Comparison of ENCODE assay signal across 23 cellular contexts in genomic region chr19:37738371-37738770, GRCh38.
"Had no signal": no experiment of that assay in that cellular context is flagged by ENCODE, and none has a peak within 500 bp of the region (broad histone marks: within the 10 kb centered on the region; RNA-seq: fewer than 3 reads in every experiment).

No MANE protein-coding gene starts in this region.

- H3K27me3 Mint-ChIP-seq: effector memory CD8-positive, alpha-beta T cell; naive thymus-derived CD4-positive, alpha-beta T cell; stimulated activated naive CD8-positive, alpha-beta T cell treated with anti-CD3 and anti-CD28 coated beads, Interleukin-15, amount 100 ng/mL, for 72 hours had no signal

- FAIRE-seq: kidney had no signal

- H3K27me3 ChIP-seq: gastrocnemius medialis, right atrium auricular region, thyroid gland had no signal

- H3K4me3 Mint-ChIP-seq: effector memory CD8-positive, alpha-beta T cell; naive thymus-derived CD4-positive, alpha-beta T cell; nephron progenitor cell; stimulated activated naive CD8-positive, alpha-beta T cell treated with anti-CD3 and anti-CD28 coated beads, Interleukin-15, amount 100 ng/mL, for 72 hours had no signal

- ATAC-seq: effector memory CD8-positive, alpha-beta T cell; gastrocnemius medialis; left lobe of liver; naive thymus-derived CD4-positive, alpha-beta T cell; sciatic nerve; stimulated activated naive CD8-positive, alpha-beta T cell treated with anti-CD3 and anti-CD28 coated beads, Interleukin-15, amount 100 ng/mL, for 72 hours had no signal

- H3K27ac ChIP-seq: coronary artery, gastrocnemius medialis, prostate gland, right atrium auricular region, thyroid gland had no signal

- H3K27ac Mint-ChIP-seq: effector memory CD8-positive, alpha-beta T cell; naive thymus-derived CD4-positive, alpha-beta T cell; nephron progenitor cell; stimulated activated naive CD8-positive, alpha-beta T cell treated with anti-CD3 and anti-CD28 coated beads, Interleukin-15, amount 100 ng/mL, for 72 hours had no signal

- H3K4me2 ChIP-seq: smooth muscle cell had no signal

- H3K4me1 Mint-ChIP-seq: naive thymus-derived CD4-positive, alpha-beta T cell; nephron progenitor cell; stimulated activated naive CD8-positive, alpha-beta T cell treated with anti-CD3 and anti-CD28 coated beads, Interleukin-15, amount 100 ng/mL, for 72 hours had no signal

- H3K4me3 ChIP-seq: coronary artery, prostate gland, right atrium auricular region, smooth muscle cell, thyroid gland had no signal

- H3K4me1 ChIP-seq: gastrocnemius medialis, prostate gland, right atrium auricular region, thyroid gland had no signal

- DNase-seq: effector memory CD8-positive, alpha-beta T cell; foreskin fibroblast; gastrocnemius medialis; head of caudate nucleus; kidney; mesenchymal stem cell; midbrain; naive thymus-derived CD4-positive, alpha-beta T cell; nephron progenitor cell; nucleus accumbens; stimulated activated CD4-positive, alpha-beta T cell treated with anti-CD3 and anti-CD28 coated beads, Interleukin-12 subunit alpha, Interleukin-12 subunit beta, amount 100 ng/mL, for 4 hours; stimulated activated CD4-positive, alpha-beta T cell treated with anti-CD3 and anti-CD28 coated beads, Interleukin-1b, Interleukin-23, amount 100 ng/mL, for 48 hours; stimulated activated CD4-positive, alpha-beta T cell treated with anti-CD3 and anti-CD28 coated beads, Interleukin-4, amount 100 ng/mL, for 1 hour; stimulated activated CD8-positive, alpha-beta memory T cell treated with anti-CD3 and anti-CD28 coated beads, Interleukin-4, amount 100 ng/mL, for 48 hours; stimulated activated naive CD4-positive, alpha-beta T cell; stimulated activated naive CD8-positive, alpha-beta T cell treated with anti-CD3 and anti-CD28 coated beads, Interleukin-15, amount 100 ng/mL, for 72 hours; thyroid gland had no signal

- H3K9me3 ChIP-seq: prostate gland, thyroid gland had no signal
